In genomic region chr13:46753917-46754316, GRCh38 we compare ENCODE assay signal across 1 cellular context.
TF ChIP-seq lines count a peak whose summit lies in the region.

No MANE protein-coding gene starts in this region.

TF ChIP-seq in GM12878, 131 proteins besides CTCF, POLR2A, EP300 and RAD21:
- TF ChIP-seq ZNF622 (IDR thresholded peaks at IDR 0.05) (no peak), POLR2AphosphoS2 (IDR thresholded peaks at IDR 0.05; ENCODE audit: low read depth, low read length) (0 out of 2 replicates have a peak, but pooled peaks have one; percentile 15)
TF ChIP-seq in GM12878: peak in this region for 1.
